ENCODE assay signal across 34 cellular contexts in genomic region chr7:93707249-93707648, GRCh38.
"Had no signal": no experiment of that assay in that cellular context is flagged by ENCODE, and none has a peak within 500 bp of the region (broad histone marks: within the 10 kb centered on the region; RNA-seq: fewer than 3 reads in every experiment).

No MANE protein-coding gene starts in this region.

- DNase-seq: activated effector memory CD4-positive, alpha-beta T cell treated with anti-CD3 and anti-CD28 coated beads, Interleukin-2, amount 50 U/mL, for 16 hours; activated effector memory CD4-positive, alpha-beta T cell treated with Interleukin-2 at 50 U/mL for 16 hours; activated gamma-delta T cell; activated gamma-delta T cell treated with Interleukin-2 at 50 U/mL for 16 hours; activated naive CD4-positive, alpha-beta T cell; activated naive CD4-positive, alpha-beta T cell treated with anti-CD3 and anti-CD28 coated beads for 36 hours; activated naive CD4-positive, alpha-beta T cell treated with anti-CD3 and anti-CD28 coated beads, Interleukin-2, amount 10 ng/mL, durations not matched to agents 7 days and 5 days; activated naive CD4-positive, alpha-beta T cell treated with anti-CD3 and anti-CD28 coated beads, Interleukin-2, amount 50 U/mL, for 16 hours; activated naive CD4-positive, alpha-beta T cell treated with Interleukin-2 at 50 U/mL for 16 hours; activated naive CD8-positive, alpha-beta T cell treated with anti-CD3 and anti-CD28 coated beads for 36 hours; activated naive CD8-positive, alpha-beta T cell treated with anti-CD3 and anti-CD28 coated beads, Interleukin-2, amount 10 ng/mL, durations not matched to agents 7 days and 5 days; activated naive CD8-positive, alpha-beta T cell treated with anti-CD3 and anti-CD28 coated beads, Interleukin-2, amount 50 U/mL, for 24 hours; activated T-cell treated with anti-CD3 and anti-CD28 coated beads, Interleukin-2, amount 50 U/mL, for 1 hour; activated T-cell treated with anti-CD3 and anti-CD28 coated beads, Interleukin-2, amount 50 U/mL, for 24 hours; activated T-cell treated with anti-CD3 and anti-CD28 coated beads, Interleukin-2, amount 50 U/mL, for 4 hours; activated T-cell treated with anti-CD3 and anti-CD28 coated beads, Interleukin-2, amount 50 U/mL, for 48 hours; activated T-cell treated with anti-CD3 and anti-CD28 coated beads, Interleukin-2, amount 50 U/mL, for 72 hours; adrenal gland; amniotic stem cell; amygdala; anterior cingulate cortex; aorta; body of pancreas; brain microvascular endothelial cell; caudate nucleus; central memory CD4-positive, alpha-beta T cell; cerebellar nuclear complex had no signal

- H3K27me3 ChIP-seq: ascending aorta, body of pancreas, brain microvascular endothelial cell, breast epithelium, cardiac muscle cell had no signal

- H3K36me3 ChIP-seq: adrenal gland, ascending aorta, brain microvascular endothelial cell, breast epithelium, cardiac muscle cell had no signal

- H3K27ac ChIP-seq: adrenal gland, ascending aorta, body of pancreas, brain microvascular endothelial cell, breast epithelium, cardiac muscle cell had no signal

- FAIRE-seq: astrocyte, bronchial epithelial cell had no signal

- H3K9me3 ChIP-seq: adrenal gland, ascending aorta, body of pancreas, breast epithelium had no signal

- H3K4me1 ChIP-seq: adrenal gland, ascending aorta, body of pancreas, breast epithelium had no signal

- ATAC-seq: activated naive CD4-positive, alpha-beta T cell treated with anti-CD3 and anti-CD28 coated beads, Interleukin-2, amount 50 U/mL, for 72 hours; activated naive CD8-positive, alpha-beta T cell treated with anti-CD3 and anti-CD28 coated beads, Interleukin-2, amount 50 U/mL, for 24 hours; activated T-cell treated with anti-CD3 and anti-CD28 coated beads, Interleukin-2, amount 50 U/mL, for 4 hours; activated T-cell treated with anti-CD3 and anti-CD28 coated beads, Interleukin-2, amount 50 U/mL, for 72 hours; activated T-helper 17 cell treated with anti-CD3 and anti-CD28 coated beads, Interleukin-2, amount 50 U/mL, for 72 hours; body of pancreas had no signal

- H3K4me3 ChIP-seq: adrenal gland, ascending aorta, body of pancreas, breast epithelium, cardiac muscle cell had no signal
